ENCODE assay signal across 8 cellular contexts in genomic region chr7:17298840-17299476, GRCh38. TPM values are rescaled to one million over a fixed set of nuclear protein-coding genes. Genes with fewer than 3 reads are reported as not detected.
DNase-seq lines count a peak whose midpoint lies in the region; ATAC-seq and TF ChIP-seq lines count a peak whose summit lies in the region.

No MANE protein-coding gene starts in this region.

- H3K36me3 ChIP-seq in suprapubic skin: no peaks in the 10 kb centered on the region

- no peaks in the 10 kb centered on the region for H3K9me3 ChIP-seq in suprapubic skin

- peak; percentile 35 for ATAC-seq in GM18505 (IDR thresholded peaks at IDR 0.05; ENCODE audit: unreplicated experiment)
- peak; percentile 38 for ATAC-seq in HG02678 (IDR thresholded peaks at IDR 0.05; ENCODE audit: unreplicated experiment)

- peaks cover 24% of the 10 kb centered on the region for H3K4me1 ChIP-seq in suprapubic skin

- peak overlapping the region; percentile 99 for H3K27ac ChIP-seq in suprapubic skin

- H3K4me3 ChIP-seq in fibroblast of the aortic adventitia (ENCODE audit: low read depth, low read length): peak overlapping the region; percentile 78
- peak overlapping the region; percentile 82 for H3K4me3 ChIP-seq in suprapubic skin

- H3K27me3 ChIP-seq in suprapubic skin: no peaks in the 10 kb centered on the region

- DNase-seq in NCI-H510A (lab: John Stamatoyannopoulos, UW): peak; percentile 76
- peak; percentile 45 for DNase-seq in activated T-helper 1 cell treated with Interleukin-2 at 50 U/mL for 16 hours (ENCODE audit: low read depth)
- no peak for DNase-seq in fibroblast of the aortic adventitia (ENCODE audit: low read depth)
- DNase-seq in nucleus accumbens (lab: John Stamatoyannopoulos, UW): peak in 41 of 56 donors; percentile 4 to 76 (median 37)
- peak; percentile 80 to 81 for DNase-seq in suprapubic skin (ENCODE audit: low spot score in 2 of 2)
- DNase-seq in SKM-1 (lab: John Stamatoyannopoulos, UW; ENCODE audit: unreplicated experiment): no peak

- TF ChIP-seq POLR2A in GM18505 (IDR thresholded peaks at IDR 0.05; ENCODE audit: borderline replicate concordance, extremely low read depth, insufficient read depth, insufficient read length) (peak; percentile 19), suprapubic skin (IDR thresholded peaks at IDR 0.05) (peak in 1 of 2 donors; percentile 17)

- no peak for TF ChIP-seq EP300 in suprapubic skin (IDR thresholded peaks at IDR 0.05)

- TF ChIP-seq CTCF in fibroblast of the aortic adventitia (IDR thresholded peaks at IDR 0.05; ENCODE audit: insufficient read depth, low read length) (no peak), suprapubic skin (IDR thresholded peaks at IDR 0.05) (no peak)

- 0% methylated on average over 22 of the region's 80 CpGs for WGBS in suprapubic skin

RNA-seq across cellular contexts. Expression of gene AHR, which starts 0.5 kb away (rescaled TPM):
- total RNA-seq in fibroblast of the aortic adventitia (ENCODE audit: low replicate concordance): 326 and 493 TPM in 2 replicates
- 100 to 1,000 TPM in 3 of 4 donors, 10 to 100 TPM in 1; 93.1 to 145 (median 122) TPM for total RNA-seq in suprapubic skin

Comparison
In these comparisons a context has a peak if more than half of its experiments do, and no peak if none do; other contexts are left out.
1. DNase-seq: peak in NCI-H510A (single experiment), activated T-helper 1 cell treated with Interleukin-2 at 50 U/mL for 16 hours (single experiment), nucleus accumbens (41 of 56) and suprapubic skin (2 of 2); none in fibroblast of the aortic adventitia (single experiment) and SKM-1 (single experiment).